Comparison of ENCODE assay signal across 2 cellular contexts in the genomic region with DNA sequence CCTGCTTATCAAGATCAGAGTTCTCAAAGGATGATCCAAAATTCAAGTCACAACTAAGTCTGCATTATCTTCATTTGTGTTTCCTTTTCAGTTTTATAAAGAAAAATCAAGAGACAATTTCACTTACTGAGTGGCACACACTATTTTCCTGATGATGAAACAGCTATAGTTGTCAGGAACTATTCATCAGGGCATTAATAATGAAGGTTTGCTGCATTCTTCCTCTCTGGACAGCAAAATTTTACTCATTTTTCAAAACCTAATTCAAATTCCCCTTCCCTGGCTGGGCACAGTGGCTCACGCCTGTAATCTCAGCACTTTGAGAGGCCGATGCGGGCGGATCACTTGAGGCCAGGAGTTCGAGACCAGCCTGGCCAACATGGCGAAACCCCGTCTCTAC.
TF ChIP-seq lines count a peak whose summit lies in the region.

No MANE protein-coding gene starts in this region.

TF ChIP-seq in SK-N-SH, 30 proteins besides CTCF, POLR2A, EP300 and RAD21:
- TF ChIP-seq YY1 (IDR thresholded peaks at IDR 0.05; ENCODE audit: low read depth) (no peak), ELF1 (IDR thresholded peaks at IDR 0.05) (no peak)
- TF ChIP-seq, protein P1, sequence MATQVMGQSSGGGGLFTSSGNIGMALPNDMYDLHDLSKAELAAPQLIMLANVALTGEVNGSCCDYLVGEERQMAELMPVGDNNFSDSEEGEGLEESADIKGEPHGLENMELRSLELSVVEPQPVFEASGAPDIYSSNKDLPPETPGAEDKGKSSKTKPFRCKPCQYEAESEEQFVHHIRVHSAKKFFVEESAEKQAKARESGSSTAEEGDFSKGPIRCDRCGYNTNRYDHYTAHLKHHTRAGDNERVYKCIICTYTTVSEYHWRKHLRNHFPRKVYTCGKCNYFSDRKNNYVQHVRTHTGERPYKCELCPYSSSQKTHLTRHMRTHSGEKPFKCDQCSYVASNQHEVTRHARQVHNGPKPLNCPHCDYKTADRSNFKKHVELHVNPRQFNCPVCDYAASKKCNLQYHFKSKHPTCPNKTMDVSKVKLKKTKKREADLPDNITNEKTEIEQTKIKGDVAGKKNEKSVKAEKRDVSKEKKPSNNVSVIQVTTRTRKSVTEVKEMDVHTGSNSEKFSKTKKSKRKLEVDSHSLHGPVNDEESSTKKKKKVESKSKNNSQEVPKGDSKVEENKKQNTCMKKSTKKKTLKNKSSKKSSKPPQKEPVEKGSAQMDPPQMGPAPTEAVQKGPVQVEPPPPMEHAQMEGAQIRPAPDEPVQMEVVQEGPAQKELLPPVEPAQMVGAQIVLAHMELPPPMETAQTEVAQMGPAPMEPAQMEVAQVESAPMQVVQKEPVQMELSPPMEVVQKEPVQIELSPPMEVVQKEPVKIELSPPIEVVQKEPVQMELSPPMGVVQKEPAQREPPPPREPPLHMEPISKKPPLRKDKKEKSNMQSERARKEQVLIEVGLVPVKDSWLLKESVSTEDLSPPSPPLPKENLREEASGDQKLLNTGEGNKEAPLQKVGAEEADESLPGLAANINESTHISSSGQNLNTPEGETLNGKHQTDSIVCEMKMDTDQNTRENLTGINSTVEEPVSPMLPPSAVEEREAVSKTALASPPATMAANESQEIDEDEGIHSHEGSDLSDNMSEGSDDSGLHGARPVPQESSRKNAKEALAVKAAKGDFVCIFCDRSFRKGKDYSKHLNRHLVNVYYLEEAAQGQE (IDR thresholded peaks at IDR 0.05; ENCODE audit: low read depth, low read length), result no peak
- TF ChIP-seq, protein P2, sequence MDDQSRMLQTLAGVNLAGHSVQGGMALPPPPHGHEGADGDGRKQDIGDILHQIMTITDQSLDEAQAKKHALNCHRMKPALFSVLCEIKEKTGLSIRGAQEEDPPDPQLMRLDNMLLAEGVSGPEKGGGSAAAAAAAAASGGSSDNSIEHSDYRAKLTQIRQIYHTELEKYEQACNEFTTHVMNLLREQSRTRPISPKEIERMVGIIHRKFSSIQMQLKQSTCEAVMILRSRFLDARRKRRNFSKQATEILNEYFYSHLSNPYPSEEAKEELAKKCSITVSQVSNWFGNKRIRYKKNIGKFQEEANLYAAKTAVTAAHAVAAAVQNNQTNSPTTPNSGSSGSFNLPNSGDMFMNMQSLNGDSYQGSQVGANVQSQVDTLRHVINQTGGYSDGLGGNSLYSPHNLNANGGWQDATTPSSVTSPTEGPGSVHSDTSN (IDR thresholded peaks at IDR 0.05), result peak; percentile 81

TF ChIP-seq in WTC11, 78 proteins besides CTCF, POLR2A, EP300 and RAD21:
- no peak for TF ChIP-seq FOXJ3 (CRISPR knock-in tag; IDR thresholded peaks at IDR 0.05; ENCODE audit: borderline replicate concordance)
- TF ChIP-seq ELF4 (CRISPR knock-in tag; IDR thresholded peaks at IDR 0.05; ENCODE audit: low read depth), result no peak
- no peak for TF ChIP-seq TCF7 (CRISPR knock-in tag; IDR thresholded peaks at IDR 0.05; ENCODE audit: low read depth)
- TF ChIP-seq JAZF1 (CRISPR knock-in tag; IDR thresholded peaks at IDR 0.05), result no peak
- no peak for TF ChIP-seq CBFB (CRISPR knock-in tag; IDR thresholded peaks at IDR 0.05; ENCODE audit: low read depth)
- TF ChIP-seq TEAD1 (CRISPR knock-in tag; IDR thresholded peaks at IDR 0.05), result no peak
- TF ChIP-seq ETV6 (CRISPR knock-in tag; IDR thresholded peaks at IDR 0.05), result no peak
- TF ChIP-seq ZNF423 (CRISPR knock-in tag; IDR thresholded peaks at IDR 0.05), result no peak
- TF ChIP-seq, protein P3, sequence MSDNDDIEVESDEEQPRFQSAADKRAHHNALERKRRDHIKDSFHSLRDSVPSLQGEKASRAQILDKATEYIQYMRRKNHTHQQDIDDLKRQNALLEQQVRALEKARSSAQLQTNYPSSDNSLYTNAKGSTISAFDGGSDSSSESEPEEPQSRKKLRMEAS (CRISPR knock-in tag; IDR thresholded peaks at IDR 0.05), result no peak
- TF ChIP-seq, protein P4, sequence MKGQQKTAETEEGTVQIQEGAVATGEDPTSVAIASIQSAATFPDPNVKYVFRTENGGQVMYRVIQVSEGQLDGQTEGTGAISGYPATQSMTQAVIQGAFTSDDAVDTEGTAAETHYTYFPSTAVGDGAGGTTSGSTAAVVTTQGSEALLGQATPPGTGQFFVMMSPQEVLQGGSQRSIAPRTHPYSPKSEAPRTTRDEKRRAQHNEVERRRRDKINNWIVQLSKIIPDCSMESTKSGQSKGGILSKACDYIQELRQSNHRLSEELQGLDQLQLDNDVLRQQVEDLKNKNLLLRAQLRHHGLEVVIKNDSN (CRISPR knock-in tag; IDR thresholded peaks at IDR 0.05), result no peak
- no peak for TF ChIP-seq ZNF121 (CRISPR knock-in tag; IDR thresholded peaks at IDR 0.05)
- no peak for TF ChIP-seq NFYB (CRISPR knock-in tag; conservative IDR thresholded peaks at IDR 0.05; ENCODE audit: low read depth)
- TF ChIP-seq TP53 (CRISPR knock-in tag; IDR thresholded peaks at IDR 0.05), result no peak
- no peak for TF ChIP-seq OVOL2 (CRISPR knock-in tag; IDR thresholded peaks at IDR 0.05; ENCODE audit: borderline replicate concordance)
- TF ChIP-seq EMX1 (CRISPR knock-in tag; IDR thresholded peaks at IDR 0.05), result no peak
- TF ChIP-seq HMGA2 (CRISPR knock-in tag; IDR thresholded peaks at IDR 0.05), result no peak
- TF ChIP-seq, protein P5, sequence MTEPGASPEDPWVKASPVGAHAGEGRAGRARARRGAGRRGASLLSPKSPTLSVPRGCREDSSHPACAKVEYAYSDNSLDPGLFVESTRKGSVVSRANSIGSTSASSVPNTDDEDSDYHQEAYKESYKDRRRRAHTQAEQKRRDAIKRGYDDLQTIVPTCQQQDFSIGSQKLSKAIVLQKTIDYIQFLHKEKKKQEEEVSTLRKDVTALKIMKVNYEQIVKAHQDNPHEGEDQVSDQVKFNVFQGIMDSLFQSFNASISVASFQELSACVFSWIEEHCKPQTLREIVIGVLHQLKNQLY (CRISPR knock-in tag; IDR thresholded peaks at IDR 0.05), result no peak
